Comparison of ENCODE assay signal across 8 cellular contexts in the genomic region with DNA sequence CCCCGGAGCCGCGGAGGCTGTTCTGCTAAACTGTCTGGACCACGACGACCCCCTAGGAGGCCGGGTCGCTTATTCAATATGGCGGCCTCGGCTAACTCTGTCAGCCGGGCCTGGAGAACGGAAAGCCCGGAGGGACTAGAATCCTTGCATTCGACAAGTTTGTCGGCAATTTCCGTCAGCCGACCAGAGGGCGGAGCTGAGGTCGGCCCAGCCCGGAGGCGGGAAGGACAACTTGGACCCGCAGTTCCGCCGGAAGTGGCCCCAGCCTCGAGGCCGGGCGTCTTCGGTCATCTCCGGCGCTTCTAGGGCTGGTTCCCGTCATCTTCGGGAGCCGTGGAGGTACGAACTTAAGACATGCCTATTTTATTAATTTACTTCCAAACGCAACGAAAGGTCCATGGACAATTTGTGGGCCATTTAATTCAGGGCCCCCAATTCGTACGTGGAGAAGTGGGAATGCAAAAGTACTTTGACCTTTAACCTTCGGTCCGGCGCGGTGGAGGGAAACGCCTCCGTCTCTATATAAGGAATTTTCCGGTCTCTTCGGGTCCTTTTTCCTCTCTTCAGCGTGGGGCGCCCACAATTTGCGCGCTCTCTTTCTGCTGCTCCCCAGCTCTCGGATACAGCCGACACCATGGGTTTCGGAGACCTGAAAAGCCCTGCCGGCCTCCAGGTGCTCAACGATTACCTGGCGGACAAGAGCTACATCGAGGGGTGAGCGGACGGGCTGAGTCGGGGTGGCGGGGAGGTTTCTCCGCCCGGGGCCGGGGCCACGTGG. TPM values are rescaled to one million over a fixed set of nuclear protein-coding genes. Genes with fewer than 3 reads are reported as not detected.
A peak's percentile ranks its signal among the peaks of the same experiment; 100 is the strongest.
DNase-seq lines count a peak whose midpoint lies in the region; ATAC-seq and TF ChIP-seq lines count a peak whose summit lies in the region.

A gene (plus strand): TSS at position 550 of the 778 bp plus-strand sequence. CDS start 85 bp downstream, at position 635.
A gene (minus strand): TSS at position 99 of the 778 bp plus-strand sequence. CDS start 5,766 bp downstream, outside the sequence.

- H3K4me3 ChIP-seq in left ventricle myocardium inferior: peak within 1 kb of the TSS; percentile 86

- intact Hi-C loops in left ventricle myocardium inferior (cut with micrococcal nuclease): no loop called here

- H3K4me3 Mint-ChIP-seq in progenitor cell of endocrine pancreas (ENCODE audit: low read depth): peak within 1 kb of the TSS; percentile 99

- peak within 1 kb of the TSS; percentile 99 for H3K27ac Mint-ChIP-seq in progenitor cell of endocrine pancreas

- H3K4me1 ChIP-seq in left ventricle myocardium inferior: peaks cover 71% of the 10 kb centered on the region

- peaks cover 19% of the 10 kb centered on the region for H3K4me1 Mint-ChIP-seq in progenitor cell of endocrine pancreas (ENCODE audit: low read depth)

- H3K27ac ChIP-seq in angular gyrus (ENCODE audit: low read depth, low read length): peak within 1 kb of the TSS; percentile 90
- H3K27ac ChIP-seq in left ventricle myocardium inferior (replicated peaks): peak within 1 kb of the TSS; percentile 94

- peak; percentile 89 for ATAC-seq in GM18498 (IDR thresholded peaks at IDR 0.05; ENCODE audit: unreplicated experiment)
- peak; percentile 82 for ATAC-seq in HG02938 (IDR thresholded peaks at IDR 0.05; ENCODE audit: unreplicated experiment)

- TF ChIP-seq CTCF in left ventricle myocardium inferior (IDR thresholded peaks at IDR 0.05; ENCODE audit: borderline replicate concordance) (no peak), progenitor cell of endocrine pancreas (IDR thresholded peaks at IDR 0.05; ENCODE audit: unreplicated experiment) (peak; percentile 7)

- no peaks in the 10 kb centered on the region for H3K27me3 Mint-ChIP-seq in progenitor cell of endocrine pancreas

- H3K36me3 Mint-ChIP-seq in progenitor cell of endocrine pancreas (ENCODE audit: insufficient read depth): peaks cover 29% of the 10 kb centered on the region

- peak; percentile 67 to 86 for DNase-seq in NCI-H187 (lab: John Stamatoyannopoulos, UW)
- DNase-seq in T-helper 2 cell: peak; percentile 90 to 99 (median 96)
- DNase-seq in left ventricle myocardium inferior: peak; percentile 98
- peak; percentile 91 for DNase-seq in progenitor cell of endocrine pancreas (ENCODE audit: low spot score, unreplicated experiment)
- DNase-seq in ureter (ENCODE audit: low spot score): peak; percentile 97

- H3K36me3 ChIP-seq in left ventricle myocardium inferior: peaks cover 31% of the 10 kb centered on the region

- no peaks in the 10 kb centered on the region for H3K27me3 ChIP-seq in left ventricle myocardium inferior (ENCODE audit: low read depth)

- no peaks in the 10 kb centered on the region for H3K9me3 Mint-ChIP-seq in progenitor cell of endocrine pancreas (ENCODE audit: low read depth)

- H3K9me3 ChIP-seq in left ventricle myocardium inferior (replicated peaks): no peaks in the 10 kb centered on the region

RNA-seq across cellular contexts. Expression of the first gene that starts in this region (rescaled TPM):
- total RNA-seq in left ventricle myocardium inferior (229 TPM), progenitor cell of endocrine pancreas (453 and 492 TPM in 2 replicates), ureter (559 TPM)

RNA-seq across cellular contexts. Expression of the second gene that starts in this region (rescaled TPM):
- total RNA-seq in left ventricle myocardium inferior: 486 TPM
- total RNA-seq in progenitor cell of endocrine pancreas: 71.6 and 77.6 TPM in 2 replicates
- total RNA-seq in ureter: 94.4 TPM

Comparison
In these comparisons a context has a peak if more than half of its experiments do, and no peak if none do; other contexts are left out.
1. Peak in every context shown above with its lines: DNase-seq, ATAC-seq, H3K4me3 ChIP-seq and H3K27ac ChIP-seq.